In genomic region chr11:3830088-3830487, GRCh38 we compare ENCODE assay signal across 20 cellular contexts. TPM values are rescaled to one million over a fixed set of nuclear protein-coding genes. Genes with fewer than 3 reads are reported as not detected.
A peak's percentile ranks its signal among the peaks of the same experiment; 100 is the strongest.
DNase-seq lines count a peak whose midpoint lies in the region; ATAC-seq, FAIRE-seq and TF ChIP-seq lines count a peak whose summit lies in the region.
"Had no signal": no experiment of that assay in that cellular context is flagged by ENCODE, and none has a peak within 500 bp of the region (broad histone marks: within the 10 kb centered on the region; RNA-seq: fewer than 3 reads in every experiment).

No MANE protein-coding gene starts in this region.

- peaks cover 65% of the 10 kb centered on the region for H3K36me3 Mint-ChIP-seq in activated T-helper 1 cell treated with anti-CD3 and anti-CD28 coated beads, Interleukin-12 subunit alpha, Interleukin-12 subunit beta, Interleukin-2, Interleukin-4 antibody, amounts not matched to agents 30 ng/mL and 10 ng/mL and 1 ng/mL, durations not matched to agents 14 hours and 24 hours and 36 hours (ENCODE audit: low read depth)
- peaks cover 5 to 20% (median 18%) of the 10 kb centered on the region in 3 donors for H3K36me3 Mint-ChIP-seq in immature natural killer cell

- DNase-seq in HepG2 (ENCODE audit: low spot score) (no peak), right lobe of liver (no peak), immature natural killer cell (no peak), NCI-H526 (lab: John Stamatoyannopoulos, UW) (no peak), cerebellar nuclear complex (lab: John Stamatoyannopoulos, UW) (no peak)
- DNase-seq in activated T-helper 1 cell treated with anti-CD3 and anti-CD28 coated beads, Interleukin-12 subunit alpha, Interleukin-12 subunit beta, Interleukin-2, Interleukin-4 antibody, amounts not matched to agents 30 ng/mL and 10 ng/mL and 1 ng/mL, durations not matched to agents 14 hours and 24 hours and 36 hours (ENCODE audit: low spot score) = no peak
- DNase-seq: activated gamma-delta T cell, GDM1, glutamatergic neuron, kidney glomerular epithelial cell, NCI-H1417, NCI-H2081 treated with DMSO at 0.1 percent for 48 hours had no signal

- TF ChIP-seq POLR2A in HepG2 (IDR thresholded peaks at IDR 0.05; ENCODE audit: insufficient read depth in 1 of 2, low read depth in 2 of 2, low read length in 2 of 2) (no peak), right lobe of liver (IDR thresholded peaks at IDR 0.05) (no peak)

- peak overlapping the region; percentile 52 for H3K27ac Mint-ChIP-seq in activated T-helper 1 cell treated with anti-CD3 and anti-CD28 coated beads, Interleukin-12 subunit alpha, Interleukin-12 subunit beta, Interleukin-2, Interleukin-4 antibody, amounts not matched to agents 30 ng/mL and 10 ng/mL and 1 ng/mL, durations not matched to agents 14 hours and 24 hours and 36 hours
- peak overlapping the region; percentile 69 to 98 (median 93) for H3K27ac Mint-ChIP-seq in immature natural killer cell

- in situ Hi-C loops in HepG2 (cut with HindIII; ENCODE audit: extremely low pct_ligation_motif_present, low pct_unique_long_range_greater_than_20kb) = no loop called here

- H2AFZ ChIP-seq in HepG2 (ENCODE audit: low read length) = no peak overlapping the region

- BruUV-seq in HepG2 (replicated peaks; lab: Mats Ljungman, UMichigan) = no TSS peak

- peaks cover 25% of the 10 kb centered on the region for H3K4me1 ChIP-seq in HepG2 (ENCODE audit: insufficient read depth, low read length)
- peaks cover 0 to 11% (median 0%) of the 10 kb centered on the region in 4 donors for H3K4me1 ChIP-seq in right lobe of liver

- no peak overlapping the region for H3K4me2 ChIP-seq in HepG2 (ENCODE audit: low read depth, low read length)

- H3K27ac ChIP-seq in HepG2 (ENCODE audit: extremely low read length, insufficient read depth, low read length) (no peak overlapping the region), right lobe of liver (no peak overlapping the region)
- H3K27ac ChIP-seq: ascending aorta, epithelial cell of prostate, RWPE1, suprapubic skin had no signal

- peaks cover 6% of the 10 kb centered on the region for H3K79me2 ChIP-seq in HepG2 (ENCODE audit: insufficient read depth, low read length)

- no peaks in the 10 kb centered on the region for H3K9me3 ChIP-seq in HepG2 (ENCODE audit: low read length)
- H3K9me3 ChIP-seq in right lobe of liver = no peaks in the 10 kb centered on the region
- H3K9me3 ChIP-seq: ascending aorta, suprapubic skin had no signal

- ATAC-seq in HepG2 (no peak), right lobe of liver (no peak), HG03196 (IDR thresholded peaks at IDR 0.05; ENCODE audit: unreplicated experiment) (no peak)

- H3K4me1 Mint-ChIP-seq in activated T-helper 1 cell treated with anti-CD3 and anti-CD28 coated beads, Interleukin-12 subunit alpha, Interleukin-12 subunit beta, Interleukin-2, Interleukin-4 antibody, amounts not matched to agents 30 ng/mL and 10 ng/mL and 1 ng/mL, durations not matched to agents 14 hours and 24 hours and 36 hours (ENCODE audit: low read depth) = peaks cover 71% of the 10 kb centered on the region
- H3K4me1 Mint-ChIP-seq in immature natural killer cell = peaks cover 73 to 78% of the 10 kb centered on the region in 2 donors

- intact Hi-C loops in HepG2 (cut with micrococcal nuclease; ENCODE audit: unreplicated experiment) (no loop called here), right lobe of liver (cut with DNase I) (no loop called here)
- intact Hi-C loops in activated T-helper 1 cell treated with anti-CD3 and anti-CD28 coated beads, Interleukin-12 subunit alpha, Interleukin-12 subunit beta, Interleukin-2, Interleukin-4 antibody, amounts not matched to agents 30 ng/mL and 10 ng/mL and 1 ng/mL, durations not matched to agents 14 hours and 24 hours and 36 hours (cut with micrococcal nuclease) = no loop called here

- TF ChIP-seq RAD21 in HepG2 (CRISPR knock-in tag; IDR thresholded peaks at IDR 0.05) = no peak

- H3K4me3 Mint-ChIP-seq in activated T-helper 1 cell treated with anti-CD3 and anti-CD28 coated beads, Interleukin-12 subunit alpha, Interleukin-12 subunit beta, Interleukin-2, Interleukin-4 antibody, amounts not matched to agents 30 ng/mL and 10 ng/mL and 1 ng/mL, durations not matched to agents 14 hours and 24 hours and 36 hours = no peak overlapping the region
- no peak overlapping the region for H3K4me3 Mint-ChIP-seq in immature natural killer cell
- H3K4me3 Mint-ChIP-seq: T-helper 1 cell treated with Interleukin-12 subunit alpha and Interleukin-12 subunit beta and Interleukin-4 antibody, amounts not matched to agents 30 μg/mL and 1 μg/mL, for 36 hours had no signal

- POLR2A ChIA-PET in HepG2 (lab: Yijun Ruan, JAX) = no interaction called here

- TF ChIP-seq EP300 in HepG2 (IDR thresholded peaks at IDR 0.05; ENCODE audit: low read depth in 2 of 2, low read length in 2 of 2) (no peak), HepG2 (CRISPR knock-in tag; IDR thresholded peaks at IDR 0.05; ENCODE audit: borderline replicate concordance) (no peak)

- H3K27me3 ChIP-seq in HepG2 (ENCODE audit: control insufficient read depth in 1 of 2, insufficient read depth in 2 of 2, low read length in 2 of 2) = no peaks in the 10 kb centered on the region
- no peaks in the 10 kb centered on the region for H3K27me3 ChIP-seq in right lobe of liver
- H3K27me3 ChIP-seq: ascending aorta, suprapubic skin had no signal

- H3K36me3 ChIP-seq in HepG2 (replicated peaks in 1 of 2; ENCODE audit: control insufficient read depth in 1 of 2, insufficient read depth in 2 of 2, low read length in 2 of 2) (peaks cover 11 to 37% of the 10 kb centered on the region in 2 experiments; a peak in 4 of 5 replicates), right lobe of liver (peaks cover 0 to 14% (median 12%) of the 10 kb centered on the region in 4 donors)

- no peaks in the 10 kb centered on the region for H3K27me3 Mint-ChIP-seq in activated T-helper 1 cell treated with anti-CD3 and anti-CD28 coated beads, Interleukin-12 subunit alpha, Interleukin-12 subunit beta, Interleukin-2, Interleukin-4 antibody, amounts not matched to agents 30 ng/mL and 10 ng/mL and 1 ng/mL, durations not matched to agents 14 hours and 24 hours and 36 hours (ENCODE audit: insufficient read depth)
- peaks cover 2 to 11% (median 4%) of the 10 kb centered on the region in 3 donors for H3K27me3 Mint-ChIP-seq in immature natural killer cell (ENCODE audit: low read depth in 3 of 3)

- CTCF ChIA-PET in HepG2 (lab: Yijun Ruan, JAX; ENCODE audit: low intra/inter-chr PET ratio, low total read pairs) = no interaction called here

- no peak for FAIRE-seq in HepG2 (lab: Jason Lieb, UNC)
- FAIRE-seq: urothelium cell line had no signal

- TF ChIP-seq CTCF in HepG2 (CRISPR knock-in tag; IDR thresholded peaks at IDR 0.05) (no peak), right lobe of liver (IDR thresholded peaks at IDR 0.05) (no peak)

- H4K20me1 ChIP-seq in HepG2 (ENCODE audit: insufficient read depth, low read length) = no peaks in the 10 kb centered on the region; the same call in 1 of the 2 replicates

- no peak overlapping the region for H3K4me3 ChIP-seq in HepG2 (replicated peaks in 1 of 3; ENCODE audit: insufficient read depth in 1 of 3, low read depth in 2 of 3, low read length in 3 of 3)
- H3K4me3 ChIP-seq in right lobe of liver = no peak overlapping the region
- H3K4me3 ChIP-seq: ascending aorta, lung, suprapubic skin had no signal

- H3K9ac ChIP-seq in HepG2 (ENCODE audit: insufficient read depth, low read depth, low read length) = no peak overlapping the region

- H3K9me3 Mint-ChIP-seq in activated T-helper 1 cell treated with anti-CD3 and anti-CD28 coated beads, Interleukin-12 subunit alpha, Interleukin-12 subunit beta, Interleukin-2, Interleukin-4 antibody, amounts not matched to agents 30 ng/mL and 10 ng/mL and 1 ng/mL, durations not matched to agents 14 hours and 24 hours and 36 hours = no peaks in the 10 kb centered on the region
- H3K9me3 Mint-ChIP-seq in immature natural killer cell = no peaks in the 10 kb centered on the region
- H3K9me3 Mint-ChIP-seq: T-helper 1 cell treated with Interleukin-12 subunit alpha and Interleukin-12 subunit beta and Interleukin-4 antibody, amounts not matched to agents 30 μg/mL and 1 μg/mL, for 36 hours had no signal

- WGBS in HepG2 (ENCODE audit: low lambda C conversion rate) = 97% methylated on average over 3 of the region's 3 CpGs
- 91% methylated on average over 3 of the region's 3 CpGs for WGBS in right lobe of liver (ENCODE audit: insufficient coverage, low coverage, low lambda C conversion rate, missing lambda C conversion rate)

RNA-seq across cellular contexts. Expression of gene RHOG, which starts 10.7 kb away (rescaled TPM):
- total RNA-seq in HepG2 (2016; rRNA removed; fragmentation: Illumina TruSeq; extraction: Trizol) = 7.7 TPM in 2 replicates
- 2.6 and 3.6 TPM in 2 replicates for total RNA-seq in HepG2 (2016; cell fraction: cytosol; rRNA removed; fragmentation: Illumina TruSeq; extraction: Trizol; ENCODE audit: low read depth)
- total RNA-seq in HepG2 (2016; cell fraction: insoluble cytoplasmic fraction; rRNA removed; fragmentation: Illumina TruSeq; extraction: Trizol) = 5.8 and 6.8 TPM in 2 replicates
- 5.8 and 7.4 TPM in 2 replicates for total RNA-seq in HepG2 (2016; cell fraction: membrane; rRNA removed; fragmentation: Illumina TruSeq; extraction: Trizol)
- total RNA-seq in HepG2 (2016; cell fraction: nucleus; rRNA removed; fragmentation: Illumina TruSeq; extraction: Trizol) = 5.9 and 6.2 TPM in 2 replicates
- polyA plus RNA-seq in HepG2 (2011; rRNA removed) = 23.4 and 27.1 TPM in 2 replicates
- polyA plus RNA-seq in HepG2 (2011; cell fraction: cytosol; rRNA removed) = 28.2 and 39.4 TPM in 2 replicates
- polyA plus RNA-seq in HepG2 (2011; cell fraction: nucleus; rRNA removed) = 16.2 and 18.8 TPM in 2 replicates
- polyA plus RNA-seq in HepG2 (2012) = 15.8 and 27.4 TPM in 2 replicates
- 9.6 and 10.7 TPM in 2 replicates for polyA plus RNA-seq in HepG2 (2016; cell fraction: cytosol; fragmentation: Illumina TruSeq; extraction: Trizol; ENCODE audit: low read depth)
- 21.0 and 25.0 TPM in 2 replicates for polyA plus RNA-seq in HepG2 (2016; cell fraction: insoluble cytoplasmic fraction; fragmentation: Illumina TruSeq; extraction: Trizol; ENCODE audit: low read depth)
- 18.5 and 19.3 TPM in 2 replicates for polyA plus RNA-seq in HepG2 (2016; cell fraction: membrane; fragmentation: Illumina TruSeq; extraction: Trizol; ENCODE audit: low read depth)
- polyA plus RNA-seq in HepG2 (2016; cell fraction: nucleus; fragmentation: Illumina TruSeq; extraction: Trizol; ENCODE audit: insufficient read depth, low read depth) = 22.3 and 26.4 TPM in 2 replicates
- polyA minus RNA-seq in HepG2 (2011; rRNA and poly(A)+ RNA removed; ENCODE audit: low replicate concordance) = 83.5 and 114 TPM in 2 replicates
- 21.8 and 27.6 TPM in 2 replicates for polyA minus RNA-seq in HepG2 (2011; cell fraction: cytosol; rRNA and poly(A)+ RNA removed)
- polyA minus RNA-seq in HepG2 (2011; cell fraction: nucleus; rRNA and poly(A)+ RNA removed) = 11.5 and 17.4 TPM in 2 replicates
- 10 to 100 TPM; 13.9 to 31.5 (median 22.0) TPM for total RNA-seq in right lobe of liver
- total RNA-seq in activated T-helper 1 cell treated with anti-CD3 and anti-CD28 coated beads, Interleukin-12 subunit alpha, Interleukin-12 subunit beta, Interleukin-2, Interleukin-4 antibody, amounts not matched to agents 30 ng/mL and 10 ng/mL and 1 ng/mL, durations not matched to agents 14 hours and 24 hours and 36 hours = 170 and 179 TPM in 2 replicates
- 100 to 1,000 TPM; 167 to 292 (median 199) TPM for polyA plus RNA-seq in immature natural killer cell

RNA-seq across cellular contexts. Expression of gene PGAP2, which starts 21.7 kb away (rescaled TPM):
- total RNA-seq in HepG2 (2016; rRNA removed; fragmentation: Illumina TruSeq; extraction: Trizol) (16.8 and 21.5 TPM in 2 replicates), right lobe of liver (10 to 100 TPM; 14.8 to 26.8 (median 17.9) TPM)
- total RNA-seq in HepG2 (2016; cell fraction: cytosol; rRNA removed; fragmentation: Illumina TruSeq; extraction: Trizol; ENCODE audit: low read depth) = 20.3 and 25.5 TPM in 2 replicates
- 17.1 and 19.6 TPM in 2 replicates for total RNA-seq in HepG2 (2016; cell fraction: insoluble cytoplasmic fraction; rRNA removed; fragmentation: Illumina TruSeq; extraction: Trizol)
- 36.5 and 42.1 TPM in 2 replicates for total RNA-seq in HepG2 (2016; cell fraction: membrane; rRNA removed; fragmentation: Illumina TruSeq; extraction: Trizol)
- total RNA-seq in HepG2 (2016; cell fraction: nucleus; rRNA removed; fragmentation: Illumina TruSeq; extraction: Trizol) = 16.9 and 22.3 TPM in 2 replicates
- polyA plus RNA-seq in HepG2 (2011; rRNA removed) (46.8 and 47.8 TPM in 2 replicates), immature natural killer cell (10 to 100 TPM in 2 of 3 donors, not detected in 1; 10.7 to 16.1 TPM)
- polyA plus RNA-seq in HepG2 (2011; cell fraction: cytosol; rRNA removed) = 34.6 and 41.7 TPM in 2 replicates
- polyA plus RNA-seq in HepG2 (2011; cell fraction: nucleus; rRNA removed) = 70.5 and 72.6 TPM in 2 replicates
- 17.5 and 20.8 TPM in 2 replicates for polyA plus RNA-seq in HepG2 (2012)
- 42.7 and 51.8 TPM in 2 replicates for polyA plus RNA-seq in HepG2 (2016; cell fraction: cytosol; fragmentation: Illumina TruSeq; extraction: Trizol; ENCODE audit: low read depth)
- polyA plus RNA-seq in HepG2 (2016; cell fraction: insoluble cytoplasmic fraction; fragmentation: Illumina TruSeq; extraction: Trizol; ENCODE audit: low read depth) = 29.8 and 30.5 TPM in 2 replicates
- polyA plus RNA-seq in HepG2 (2016; cell fraction: membrane; fragmentation: Illumina TruSeq; extraction: Trizol; ENCODE audit: low read depth) = 58.5 and 61.9 TPM in 2 replicates
- polyA plus RNA-seq in HepG2 (2016; cell fraction: nucleus; fragmentation: Illumina TruSeq; extraction: Trizol; ENCODE audit: insufficient read depth, low read depth) = 62.7 and 64.3 TPM in 2 replicates
- 72.3 and 77.1 TPM in 2 replicates for polyA minus RNA-seq in HepG2 (2011; rRNA and poly(A)+ RNA removed; ENCODE audit: low replicate concordance)
- 15.6 and 19.4 TPM in 2 replicates for polyA minus RNA-seq in HepG2 (2011; cell fraction: cytosol; rRNA and poly(A)+ RNA removed)
- 9.1 and 11.2 TPM in 2 replicates for polyA minus RNA-seq in HepG2 (2011; cell fraction: nucleus; rRNA and poly(A)+ RNA removed)
- 29.8 and 30.1 TPM in 2 replicates for total RNA-seq in activated T-helper 1 cell treated with anti-CD3 and anti-CD28 coated beads, Interleukin-12 subunit alpha, Interleukin-12 subunit beta, Interleukin-2, Interleukin-4 antibody, amounts not matched to agents 30 ng/mL and 10 ng/mL and 1 ng/mL, durations not matched to agents 14 hours and 24 hours and 36 hours

RNA-seq across cellular contexts. Expression of gene STIM1, which starts 25.4 kb away (rescaled TPM):
- total RNA-seq in HepG2 (2016; rRNA removed; fragmentation: Illumina TruSeq; extraction: Trizol) = 16.3 and 19.2 TPM in 2 replicates
- total RNA-seq in HepG2 (2016; cell fraction: cytosol; rRNA removed; fragmentation: Illumina TruSeq; extraction: Trizol; ENCODE audit: low read depth) = 4.1 and 5.8 TPM in 2 replicates
- 10.3 and 20.0 TPM in 2 replicates for total RNA-seq in HepG2 (2016; cell fraction: insoluble cytoplasmic fraction; rRNA removed; fragmentation: Illumina TruSeq; extraction: Trizol)
- total RNA-seq in HepG2 (2016; cell fraction: membrane; rRNA removed; fragmentation: Illumina TruSeq; extraction: Trizol) = 9.1 and 11.2 TPM in 2 replicates
- 32.4 and 32.5 TPM in 2 replicates for total RNA-seq in HepG2 (2016; cell fraction: nucleus; rRNA removed; fragmentation: Illumina TruSeq; extraction: Trizol)
- polyA plus RNA-seq in HepG2 (2011; rRNA removed) = 28.5 and 33.3 TPM in 2 replicates
- 25.0 and 31.9 TPM in 2 replicates for polyA plus RNA-seq in HepG2 (2011; cell fraction: cytosol; rRNA removed)
- 53.3 and 57.1 TPM in 2 replicates for polyA plus RNA-seq in HepG2 (2011; cell fraction: nucleus; rRNA removed)
- polyA plus RNA-seq in HepG2 (2012) = 41.4 and 42.4 TPM in 2 replicates
- 2.6 TPM in 2 replicates for polyA plus RNA-seq in HepG2 (2016; cell fraction: cytosol; fragmentation: Illumina TruSeq; extraction: Trizol; ENCODE audit: low read depth)
- polyA plus RNA-seq in HepG2 (2016; cell fraction: insoluble cytoplasmic fraction; fragmentation: Illumina TruSeq; extraction: Trizol; ENCODE audit: low read depth) = 10.3 and 12.6 TPM in 2 replicates
- 7.0 and 7.4 TPM in 2 replicates for polyA plus RNA-seq in HepG2 (2016; cell fraction: membrane; fragmentation: Illumina TruSeq; extraction: Trizol; ENCODE audit: low read depth)
- polyA plus RNA-seq in HepG2 (2016; cell fraction: nucleus; fragmentation: Illumina TruSeq; extraction: Trizol; ENCODE audit: insufficient read depth, low read depth) = 37.7 and 37.8 TPM in 2 replicates
- 46.4 and 107 TPM in 2 replicates for polyA minus RNA-seq in HepG2 (2011; rRNA and poly(A)+ RNA removed; ENCODE audit: low replicate concordance)
- polyA minus RNA-seq in HepG2 (2011; cell fraction: cytosol; rRNA and poly(A)+ RNA removed) = 35.8 and 57.5 TPM in 2 replicates
- polyA minus RNA-seq in HepG2 (2011; cell fraction: nucleus; rRNA and poly(A)+ RNA removed) = 43.4 and 64.5 TPM in 2 replicates
- 10 to 100 TPM; 36.4 to 48.0 (median 40.5) TPM for total RNA-seq in right lobe of liver
- 61.7 and 68.0 TPM in 2 replicates for total RNA-seq in activated T-helper 1 cell treated with anti-CD3 and anti-CD28 coated beads, Interleukin-12 subunit alpha, Interleukin-12 subunit beta, Interleukin-2, Interleukin-4 antibody, amounts not matched to agents 30 ng/mL and 10 ng/mL and 1 ng/mL, durations not matched to agents 14 hours and 24 hours and 36 hours
- 10 to 100 TPM; 28.7 to 53.1 (median 45.5) TPM for polyA plus RNA-seq in immature natural killer cell

RNA-seq across cellular contexts. Expression of gene NUP98, which starts 32.7 kb away (rescaled TPM):
- total RNA-seq in HepG2 (2016; rRNA removed; fragmentation: Illumina TruSeq; extraction: Trizol) = 85.3 and 126 TPM in 2 replicates
- 43.1 and 51.6 TPM in 2 replicates for total RNA-seq in HepG2 (2016; cell fraction: cytosol; rRNA removed; fragmentation: Illumina TruSeq; extraction: Trizol; ENCODE audit: low read depth)
- 89.3 and 123 TPM in 2 replicates for total RNA-seq in HepG2 (2016; cell fraction: insoluble cytoplasmic fraction; rRNA removed; fragmentation: Illumina TruSeq; extraction: Trizol)
- total RNA-seq in HepG2 (2016; cell fraction: membrane; rRNA removed; fragmentation: Illumina TruSeq; extraction: Trizol) = 26.3 and 32.0 TPM in 2 replicates
- total RNA-seq in HepG2 (2016; cell fraction: nucleus; rRNA removed; fragmentation: Illumina TruSeq; extraction: Trizol) = 76.7 and 93.4 TPM in 2 replicates
- 73.6 and 76.6 TPM in 2 replicates for polyA plus RNA-seq in HepG2 (2011; rRNA removed)
- 69.6 and 79.5 TPM in 2 replicates for polyA plus RNA-seq in HepG2 (2011; cell fraction: cytosol; rRNA removed)
- polyA plus RNA-seq in HepG2 (2011; cell fraction: nucleus; rRNA removed) = 104 and 106 TPM in 2 replicates
- 30.9 and 40.3 TPM in 2 replicates for polyA plus RNA-seq in HepG2 (2012)
- polyA plus RNA-seq in HepG2 (2016; cell fraction: cytosol; fragmentation: Illumina TruSeq; extraction: Trizol; ENCODE audit: low read depth) = 3.7 and 4.0 TPM in 2 replicates
- polyA plus RNA-seq in HepG2 (2016; cell fraction: insoluble cytoplasmic fraction; fragmentation: Illumina TruSeq; extraction: Trizol; ENCODE audit: low read depth) = 75.4 and 87.3 TPM in 2 replicates
- 7.2 and 10.0 TPM in 2 replicates for polyA plus RNA-seq in HepG2 (2016; cell fraction: membrane; fragmentation: Illumina TruSeq; extraction: Trizol; ENCODE audit: low read depth)
- 69.6 and 70.2 TPM in 2 replicates for polyA plus RNA-seq in HepG2 (2016; cell fraction: nucleus; fragmentation: Illumina TruSeq; extraction: Trizol; ENCODE audit: insufficient read depth, low read depth)
- polyA minus RNA-seq in HepG2 (2011; rRNA and poly(A)+ RNA removed; ENCODE audit: low replicate concordance) = 297 and 701 TPM in 2 replicates
- polyA minus RNA-seq in HepG2 (2011; cell fraction: cytosol; rRNA and poly(A)+ RNA removed) = 83.2 and 92.9 TPM in 2 replicates
- polyA minus RNA-seq in HepG2 (2011; cell fraction: nucleus; rRNA and poly(A)+ RNA removed) = 87.9 and 109 TPM in 2 replicates
- total RNA-seq in right lobe of liver = 10 to 100 TPM; 29.7 to 69.0 (median 34.3) TPM
- 122 and 123 TPM in 2 replicates for total RNA-seq in activated T-helper 1 cell treated with anti-CD3 and anti-CD28 coated beads, Interleukin-12 subunit alpha, Interleukin-12 subunit beta, Interleukin-2, Interleukin-4 antibody, amounts not matched to agents 30 ng/mL and 10 ng/mL and 1 ng/mL, durations not matched to agents 14 hours and 24 hours and 36 hours
- polyA plus RNA-seq in immature natural killer cell = 10 to 100 TPM; 16.2 to 38.1 (median 20.5) TPM
